8 cellular contexts compared by ENCODE assay signal in the genomic region with DNA sequence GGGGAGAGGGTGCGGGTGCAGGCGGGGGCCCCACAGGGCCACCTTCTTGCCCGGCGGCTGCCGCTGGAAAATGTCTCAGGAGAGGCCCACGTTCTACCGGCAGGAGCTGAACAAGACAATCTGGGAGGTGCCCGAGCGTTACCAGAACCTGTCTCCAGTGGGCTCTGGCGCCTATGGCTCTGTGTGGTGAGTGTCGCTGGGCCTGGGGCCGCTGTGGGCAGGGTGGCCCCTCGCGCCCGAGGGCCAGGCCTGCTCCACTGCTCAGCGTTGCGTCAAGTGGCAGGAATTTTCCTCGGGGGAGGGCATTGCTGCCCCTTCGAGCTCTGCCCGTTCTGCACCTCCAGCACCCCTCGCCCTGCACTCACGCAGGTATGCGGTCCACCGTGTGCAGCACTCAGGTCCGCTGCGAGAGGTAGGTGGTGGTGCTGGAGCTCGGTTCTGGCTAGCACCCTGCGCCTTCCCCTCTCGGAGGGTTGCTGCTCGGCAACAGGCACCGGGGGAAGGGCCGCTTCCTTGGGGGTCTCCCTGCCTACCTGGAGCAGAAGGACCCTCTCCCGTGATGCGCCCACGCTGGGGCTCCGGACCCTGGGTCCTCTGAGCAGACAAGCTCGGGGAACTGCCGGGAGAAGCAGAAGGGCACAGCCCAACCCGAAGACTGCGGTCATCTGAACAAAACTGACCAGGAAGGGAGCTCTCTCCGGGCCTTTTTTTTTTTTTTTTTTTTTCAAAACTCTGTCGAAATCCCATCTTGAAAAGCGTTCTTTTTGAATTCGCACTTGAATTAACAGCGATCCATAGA. TPM values are rescaled to one million over a fixed set of nuclear protein-coding genes. Genes with fewer than 3 reads are reported as not detected.
DNase-seq lines count a peak whose midpoint lies in the region; ATAC-seq, FAIRE-seq and TF ChIP-seq lines count a peak whose summit lies in the region.

No MANE protein-coding gene starts in this region.

- H3K27ac Mint-ChIP-seq in nephron progenitor cell = peak overlapping the region; percentile 96

- peaks cover 15% of the 10 kb centered on the region for H3K27me3 Mint-ChIP-seq in activated T-cell treated with anti-CD3 and anti-CD28 coated beads, Interleukin-2, amount 50 U/mL, for 4 hours (ENCODE audit: low read depth)
- H3K27me3 Mint-ChIP-seq in nephron progenitor cell (ENCODE audit: low read depth, poor library complexity) = peaks cover 40% of the 10 kb centered on the region

- peak; percentile 24 for ATAC-seq in HG02588 (IDR thresholded peaks at IDR 0.05; ENCODE audit: unreplicated experiment)
- ATAC-seq in activated T-cell treated with anti-CD3 and anti-CD28 coated beads, Interleukin-2, amount 50 U/mL, for 4 hours = peak; percentile 24 to 33

- no peaks in the 10 kb centered on the region for H3K9me3 Mint-ChIP-seq in activated T-cell treated with anti-CD3 and anti-CD28 coated beads, Interleukin-2, amount 50 U/mL, for 4 hours
- H3K9me3 Mint-ChIP-seq in nephron progenitor cell = peaks cover 6% of the 10 kb centered on the region

- peaks cover 40% of the 10 kb centered on the region for H3K4me1 Mint-ChIP-seq in activated T-cell treated with anti-CD3 and anti-CD28 coated beads, Interleukin-2, amount 50 U/mL, for 4 hours (ENCODE audit: low read depth)
- H3K4me1 Mint-ChIP-seq in nephron progenitor cell = peaks cover 40% of the 10 kb centered on the region

- DNase-seq in GM12891 (ENCODE audit: insufficient read length, low spot score) (no peak), NCI-H226 (peak; percentile 29), fibroblast of pulmonary artery (ENCODE audit: low read depth) (no peak), nephron progenitor cell (peak; percentile 37), suprapubic skin (ENCODE audit: low spot score in 2 of 2) (peak in 1 of 2 donors; percentile 73), NCI-H1436 treated with DMSO at 0.1 percent for 48 hours (lab: John Stamatoyannopoulos, UW) (no peak)
- peak; percentile 29 for DNase-seq in activated T-cell treated with anti-CD3 and anti-CD28 coated beads, Interleukin-2, amount 50 U/mL, for 4 hours

- H3K4me1 ChIP-seq in suprapubic skin = peaks cover 44% of the 10 kb centered on the region

- no peak for TF ChIP-seq POLR2A in GM12891 (IDR thresholded peaks at IDR 0.05; ENCODE audit: low read depth, low read length)
- TF ChIP-seq POLR2A in suprapubic skin (IDR thresholded peaks at IDR 0.05) = no peak

- peak; percentile 58 for FAIRE-seq in GM12891 (lab: Jason Lieb, UNC)

- 2% methylated on average over 20 of the region's 45 CpGs for WGBS in suprapubic skin

- peaks cover 5% of the 10 kb centered on the region for H3K36me3 Mint-ChIP-seq in activated T-cell treated with anti-CD3 and anti-CD28 coated beads, Interleukin-2, amount 50 U/mL, for 4 hours (ENCODE audit: insufficient read depth)
- no peaks in the 10 kb centered on the region for H3K36me3 Mint-ChIP-seq in nephron progenitor cell (ENCODE audit: low read depth)

- no peaks in the 10 kb centered on the region for H3K36me3 ChIP-seq in suprapubic skin

- H3K9me3 ChIP-seq in suprapubic skin = no peaks in the 10 kb centered on the region

- H3K4me3 ChIP-seq in fibroblast of pulmonary artery (replicated peaks; ENCODE audit: low read depth, low read length) = peak overlapping the region; percentile 93
- H3K4me3 ChIP-seq in suprapubic skin = peak overlapping the region; percentile 99

- TF ChIP-seq CTCF in fibroblast of pulmonary artery (IDR thresholded peaks at IDR 0.05; ENCODE audit: low read length, missing control alignments) = no peak
- TF ChIP-seq CTCF in nephron progenitor cell (IDR thresholded peaks at IDR 0.05) = no peak
- TF ChIP-seq CTCF in suprapubic skin (IDR thresholded peaks at IDR 0.05) = no peak

- peak overlapping the region; percentile 92 for H3K4me3 Mint-ChIP-seq in activated T-cell treated with anti-CD3 and anti-CD28 coated beads, Interleukin-2, amount 50 U/mL, for 4 hours
- peak overlapping the region; percentile 95 for H3K4me3 Mint-ChIP-seq in nephron progenitor cell

- H3K27me3 ChIP-seq in suprapubic skin = peaks cover 8% of the 10 kb centered on the region

- no peak for TF ChIP-seq EP300 in suprapubic skin (IDR thresholded peaks at IDR 0.05)

- H3K27ac ChIP-seq in suprapubic skin = peak overlapping the region; percentile 98

TF ChIP-seq in GM12891, 5 proteins besides CTCF, POLR2A, EP300 and RAD21:
- TF ChIP-seq PAX5 (IDR thresholded peaks at IDR 0.05; ENCODE audit: insufficient read depth, low read length, severe bottlenecking) = no peak
- peak; percentile 1; the same call in 1 of the 2 replicates for TF ChIP-seq POLR2AphosphoS5 (IDR thresholded peaks at IDR 0.05; ENCODE audit: low read depth, low read length)

RNA-seq across cellular contexts. Expression of a gene that starts 0.7 kb away (rescaled TPM):
- 14.8 TPM for polyA plus RNA-seq in GM12891 (2012; ENCODE audit: low read depth, missing spikeins)
- 10 to 100 TPM; 35.7 to 40.9 (median 38.7) TPM for total RNA-seq in activated T-cell treated with anti-CD3 and anti-CD28 coated beads, Interleukin-2, amount 50 U/mL, for 4 hours
- 100 to 1,000 TPM in 1 of 4 donors, 10 to 100 TPM in 3; 51.7 to 105 (median 57.8) TPM for total RNA-seq in suprapubic skin

RNA-seq across cellular contexts. Expression of a gene that starts 3.8 kb away (rescaled TPM):
- polyA plus RNA-seq in GM12891 (2012; ENCODE audit: low read depth, missing spikeins) = not detected
- total RNA-seq in activated T-cell treated with anti-CD3 and anti-CD28 coated beads, Interleukin-2, amount 50 U/mL, for 4 hours = not detected
- not detected for total RNA-seq in suprapubic skin

Comparison
In these comparisons a context has a peak if more than half of its experiments do, and no peak if none do; other contexts are left out.
1. DNase-seq: peak in NCI-H226 (single experiment), activated T-cell treated with anti-CD3 and anti-CD28 coated beads, Interleukin-2, amount 50 U/mL, for 4 hours (single experiment) and nephron progenitor cell (single experiment); none in GM12891 (single experiment), fibroblast of pulmonary artery (single experiment) and NCI-H1436 treated with DMSO at 0.1 percent for 48 hours (single experiment).